16 cellular contexts compared by ENCODE assay signal in the genomic region with DNA sequence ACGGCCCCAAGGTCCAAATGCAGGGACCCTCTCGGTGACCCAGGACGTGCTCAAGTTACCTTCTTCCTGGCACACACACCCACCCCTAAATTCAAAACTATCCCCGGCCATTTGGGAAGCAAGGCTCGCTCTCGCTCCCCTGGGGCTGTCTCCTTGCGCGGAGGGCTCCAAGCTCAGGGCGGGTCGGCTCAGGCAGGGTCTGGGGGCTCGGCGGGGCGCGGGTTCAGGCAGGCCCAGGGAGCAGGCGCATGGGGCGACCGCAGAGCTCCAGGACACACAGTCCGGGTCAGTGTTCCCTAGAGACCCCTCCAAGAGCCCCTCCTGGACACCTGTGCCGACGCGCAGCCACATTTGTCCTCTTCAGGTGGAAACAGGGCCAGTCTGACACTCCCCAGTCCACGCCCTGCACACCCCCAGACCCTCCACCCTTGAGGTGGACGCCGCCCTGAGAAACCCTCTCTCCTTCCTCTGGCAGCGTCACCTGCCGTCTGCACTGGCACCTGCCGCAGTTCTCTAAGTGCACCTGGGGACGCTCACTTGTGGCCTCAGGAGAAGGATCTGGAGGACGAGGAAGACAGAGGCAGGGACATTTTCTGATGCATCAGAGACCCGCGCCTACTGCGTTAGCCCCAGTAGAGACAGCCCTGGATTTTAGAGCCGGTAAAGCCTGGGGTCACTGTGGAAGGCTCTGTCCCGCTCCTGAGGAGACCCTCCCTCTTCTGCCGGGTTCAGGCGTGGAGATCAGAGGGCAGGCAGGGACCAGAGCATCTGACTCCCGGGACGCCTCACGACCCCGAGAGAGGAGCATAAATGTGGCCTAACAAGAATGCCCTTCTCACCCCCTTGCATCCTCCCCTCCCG.
"Had no signal": no experiment of that assay in that cellular context is flagged by ENCODE, and none has a peak within 500 bp of the region (broad histone marks: within the 10 kb centered on the region; RNA-seq: fewer than 3 reads in every experiment).

No MANE protein-coding gene starts in this region.

- H3K9me3 ChIP-seq: heart left ventricle, thyroid gland had no signal

- H3K9me3 Mint-ChIP-seq: activated CD4-positive, alpha-beta memory T cell treated with anti-CD3 and anti-CD28 coated beads, Interleukin-2, amount 10 ng/mL, durations not matched to agents 7 days and 5 days; activated CD4-positive, alpha-beta T cell treated with anti-CD3 and anti-CD28 coated beads, Interleukin-2, amount 10 ng/mL, durations not matched to agents 24 days and 14 days; activated T-helper 1 cell treated with anti-CD3 and anti-CD28 coated beads, Interleukin-12 subunit alpha, Interleukin-12 subunit beta, Interleukin-2, Interleukin-4 antibody, amounts not matched to agents 30 ng/mL and 10 ng/mL and 1 ng/mL, durations not matched to agents 14 hours and 24 hours and 36 hours; central memory CD8-positive, alpha-beta T cell had no signal

- H3K36me3 ChIP-seq: heart left ventricle, thyroid gland had no signal

- H3K36me3 Mint-ChIP-seq: activated CD8-positive, alpha-beta memory T cell treated with anti-CD3 and anti-CD28 coated beads, Interleukin-2, amount 10 ng/mL, durations not matched to agents 7 days and 5 days; activated naive CD8-positive, alpha-beta T cell had no signal

- H3K4me1 ChIP-seq: heart left ventricle, thyroid gland had no signal

- ATAC-seq: activated CD4-positive, CD25-positive, alpha-beta regulatory T cell treated with anti-CD3 and anti-CD28 coated beads, Interleukin-2, amount 50 U/mL, for 24 hours; activated CD8-positive, alpha-beta memory T cell treated with anti-CD3 and anti-CD28 coated beads, Interleukin-2, amount 10 ng/mL, durations not matched to agents 7 days and 5 days; left cardiac atrium; stimulated activated naive CD8-positive, alpha-beta T cell treated with anti-CD3 and anti-CD28 coated beads, Interleukin-15, Interleukin-2, amounts not matched to agents 100 U/mL and 50 U/mL, for 24 hours had no signal

- H3K27ac ChIP-seq: heart left ventricle, thyroid gland, VCaP had no signal

- H3K4me1 Mint-ChIP-seq: activated CD4-positive, alpha-beta memory T cell treated with anti-CD3 and anti-CD28 coated beads, Interleukin-2, amount 10 ng/mL, durations not matched to agents 7 days and 5 days; activated CD4-positive, alpha-beta T cell treated with anti-CD3 and anti-CD28 coated beads, Interleukin-2, amount 10 ng/mL, durations not matched to agents 24 days and 14 days; activated CD8-positive, alpha-beta memory T cell treated with anti-CD3 and anti-CD28 coated beads, Interleukin-2, amount 10 ng/mL, durations not matched to agents 7 days and 5 days; central memory CD8-positive, alpha-beta T cell had no signal

- H3K4me3 Mint-ChIP-seq: activated CD4-positive, alpha-beta memory T cell treated with anti-CD3 and anti-CD28 coated beads, Interleukin-2, amount 10 ng/mL, durations not matched to agents 7 days and 5 days; activated CD4-positive, alpha-beta T cell treated with anti-CD3 and anti-CD28 coated beads, Interleukin-2, amount 10 ng/mL, durations not matched to agents 24 days and 14 days; activated CD8-positive, alpha-beta memory T cell treated with anti-CD3 and anti-CD28 coated beads, Interleukin-2, amount 10 ng/mL, durations not matched to agents 7 days and 5 days; activated naive CD8-positive, alpha-beta T cell; activated T-helper 1 cell treated with anti-CD3 and anti-CD28 coated beads, Interleukin-12 subunit alpha, Interleukin-12 subunit beta, Interleukin-2, Interleukin-4 antibody, amounts not matched to agents 30 ng/mL and 10 ng/mL and 1 ng/mL, durations not matched to agents 14 hours and 24 hours and 36 hours; central memory CD8-positive, alpha-beta T cell had no signal

- H3K4me3 ChIP-seq: heart left ventricle, thyroid gland had no signal

- H3K27ac Mint-ChIP-seq: activated CD4-positive, alpha-beta memory T cell treated with anti-CD3 and anti-CD28 coated beads, Interleukin-2, amount 10 ng/mL, durations not matched to agents 7 days and 5 days; activated CD4-positive, alpha-beta T cell treated with anti-CD3 and anti-CD28 coated beads, Interleukin-2, amount 10 ng/mL, durations not matched to agents 24 days and 14 days; activated CD8-positive, alpha-beta memory T cell treated with anti-CD3 and anti-CD28 coated beads, Interleukin-2, amount 10 ng/mL, durations not matched to agents 7 days and 5 days; activated naive CD8-positive, alpha-beta T cell; activated T-helper 1 cell treated with anti-CD3 and anti-CD28 coated beads, Interleukin-12 subunit alpha, Interleukin-12 subunit beta, Interleukin-2, Interleukin-4 antibody, amounts not matched to agents 30 ng/mL and 10 ng/mL and 1 ng/mL, durations not matched to agents 14 hours and 24 hours and 36 hours; progenitor cell of endocrine pancreas had no signal

- DNase-seq: activated CD4-positive, alpha-beta memory T cell treated with anti-CD3 and anti-CD28 coated beads, Interleukin-2, amount 10 ng/mL, durations not matched to agents 7 days and 5 days; activated CD4-positive, alpha-beta T cell treated with anti-CD3 and anti-CD28 coated beads, Interleukin-2, amount 10 ng/mL, durations not matched to agents 24 days and 14 days; activated CD8-positive, alpha-beta memory T cell treated with anti-CD3 and anti-CD28 coated beads, Interleukin-2, amount 10 ng/mL, durations not matched to agents 7 days and 5 days; activated gamma-delta T cell; heart left ventricle; left cardiac atrium; mesenchymal stem cell; stimulated activated CD4-positive, alpha-beta T cell treated with anti-CD3 and anti-CD28 coated beads, Interleukin-4, amount 100 ng/mL, for 24 hours; stimulated activated naive CD8-positive, alpha-beta T cell treated with anti-CD3 and anti-CD28 coated beads, Interleukin-15, Interleukin-2, amounts not matched to agents 100 U/mL and 50 U/mL, for 24 hours; thyroid gland had no signal

- H3K27me3 ChIP-seq: thyroid gland had no signal
